ENCODE assay signal across 16 cellular contexts in genomic region chr22:49348631-49349030, GRCh38.
DNase-seq lines count a peak whose midpoint lies in the region; ATAC-seq and TF ChIP-seq lines count a peak whose summit lies in the region.
"Had no signal": no experiment of that assay in that cellular context is flagged by ENCODE, and none has a peak within 500 bp of the region (broad histone marks: within the 10 kb centered on the region; RNA-seq: fewer than 3 reads in every experiment).

No MANE protein-coding gene starts in this region.

- peak overlapping the region; percentile 96 for H3K27ac ChIP-seq in BLaER1
- H3K27ac ChIP-seq in lower lobe of right lung: no peak overlapping the region
- H3K27ac ChIP-seq: HL-60 had no signal

- intact Hi-C loops in lower lobe of right lung (cut with DNase I) (no loop called here), posterior vena cava (cut with DNase I) (no loop called here)

- peak; percentile 25 for DNase-seq in ecto neural progenitor cell (ENCODE audit: low spot score)
- peak; percentile 26 for DNase-seq in lower lobe of right lung
- peak; percentile 32 for DNase-seq in posterior vena cava (ENCODE audit: low spot score)
- DNase-seq in GM20000 (ENCODE audit: low spot score): no peak
- DNase-seq: 8988T; ACHN; CD8-positive, alpha-beta T cell; COR-L47; DMS153; DMS79 treated with DMSO at 0.1 percent for 48 hours; EL had no signal

- no peak for ATAC-seq in lower lobe of right lung
- ATAC-seq in HG03460 (IDR thresholded peaks at IDR 0.05; ENCODE audit: unreplicated experiment): no peak
- ATAC-seq in HG03378 (IDR thresholded peaks at IDR 0.05; ENCODE audit: unreplicated experiment): no peak
- ATAC-seq: CD8-positive, alpha-beta T cell had no signal

- no peaks in the 10 kb centered on the region for H3K36me3 ChIP-seq in BLaER1
- no peaks in the 10 kb centered on the region for H3K36me3 ChIP-seq in lower lobe of right lung
- H3K36me3 ChIP-seq: HAP-1 had no signal

- H3K9me3 ChIP-seq in BLaER1 (no peaks in the 10 kb centered on the region), lower lobe of right lung (no peaks in the 10 kb centered on the region)
- H3K9me3 ChIP-seq: HAP-1 had no signal

- TF ChIP-seq CTCF in lower lobe of right lung (IDR thresholded peaks at IDR 0.05) (no peak), GM20000 (IDR thresholded peaks at IDR 0.05; ENCODE audit: extremely low read depth, missing control alignments) (no peak)

- H3K4me2 ChIP-seq in BLaER1: peak overlapping the region; percentile 95

- H3K4me3 ChIP-seq in BLaER1 (no peak overlapping the region), lower lobe of right lung (no peak overlapping the region)
- H3K4me3 ChIP-seq: HAP-1 had no signal

- no peak overlapping the region for H3K9ac ChIP-seq in BLaER1

- H4K20me1 ChIP-seq in BLaER1: no peaks in the 10 kb centered on the region

- peaks cover 61% of the 10 kb centered on the region for H3K4me1 ChIP-seq in BLaER1
- H3K4me1 ChIP-seq in lower lobe of right lung: no peaks in the 10 kb centered on the region
- H3K4me1 ChIP-seq: HAP-1 had no signal

- H3K27me3 ChIP-seq in BLaER1 (no peaks in the 10 kb centered on the region), lower lobe of right lung (ENCODE audit: low read depth) (peaks cover 28% of the 10 kb centered on the region)
